Comparison of ENCODE assay signal across 19 cellular contexts in the genomic region with DNA sequence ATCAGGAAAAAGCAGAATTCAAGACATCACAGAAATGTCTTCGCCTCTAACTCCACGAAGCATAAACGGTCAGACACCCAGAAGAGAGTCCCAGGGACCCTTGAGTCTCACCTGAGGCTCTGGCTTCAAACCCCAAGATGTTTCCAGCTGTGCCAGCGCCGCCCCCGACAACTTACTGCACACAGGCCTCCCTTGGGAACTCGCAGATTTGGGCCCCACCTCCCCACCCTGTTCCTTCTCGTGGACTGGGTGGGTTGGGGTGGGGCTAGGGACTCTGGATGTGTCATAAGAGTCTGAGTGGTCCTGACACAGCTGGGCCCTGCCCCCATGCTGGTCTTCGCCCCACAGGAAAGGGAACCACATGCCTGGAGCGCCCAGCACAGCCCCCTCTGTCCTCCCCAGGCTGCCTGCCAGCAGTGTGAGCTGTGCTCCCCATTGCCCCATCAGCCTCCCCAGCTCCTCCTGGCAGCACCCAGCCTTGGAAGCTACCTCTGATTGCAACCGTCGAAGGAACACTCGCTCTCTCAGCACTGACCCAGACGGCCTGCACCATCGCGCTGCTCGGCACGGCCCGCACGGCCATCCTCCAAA.
DNase-seq lines count a peak whose midpoint lies in the region; ATAC-seq and TF ChIP-seq lines count a peak whose summit lies in the region.
"Had no signal": no experiment of that assay in that cellular context is flagged by ENCODE, and none has a peak within 500 bp of the region (broad histone marks: within the 10 kb centered on the region; RNA-seq: fewer than 3 reads in every experiment).

No MANE protein-coding gene starts in this region.

- no peak for ATAC-seq in activated T-cell treated with anti-CD3 and anti-CD28 coated beads, Interleukin-2, amount 50 U/mL, for 72 hours (replicated peaks in 1 of 2)
- no peak for ATAC-seq in IMR-90 (ENCODE audit: low read depth)
- ATAC-seq: CD8-positive, alpha-beta T cell; K562 had no signal

- no peak overlapping the region for H4K8ac ChIP-seq in IMR-90 (ENCODE audit: low read depth in 2 of 2, low read length in 2 of 2)

- no peak overlapping the region for H4K91ac ChIP-seq in IMR-90 (ENCODE audit: insufficient read depth, low read depth, low read length)

- no peak overlapping the region for H3K56ac ChIP-seq in IMR-90 (ENCODE audit: extremely low read depth, insufficient read depth, low read length)

- no peak overlapping the region for H3K4ac ChIP-seq in IMR-90 (ENCODE audit: low read depth, low read length)

- H2BK5ac ChIP-seq in IMR-90 (ENCODE audit: low read depth, low read length, poor library complexity, severe bottlenecking), result no peak overlapping the region

- H2AK9ac ChIP-seq in IMR-90 (replicated peaks; ENCODE audit: low read depth, low read length, poor library complexity), result peak overlapping the region; percentile 28

- CTCF ChIA-PET in IMR-90 (lab: Yijun Ruan, JAX), result no interaction called here

- no peak overlapping the region for H3K4me3 Mint-ChIP-seq in activated T-cell treated with anti-CD3 and anti-CD28 coated beads, Interleukin-2, amount 50 U/mL, for 24 hours
- H3K4me3 Mint-ChIP-seq in activated T-cell treated with anti-CD3 and anti-CD28 coated beads, Interleukin-2, amount 50 U/mL, for 72 hours, result no peak overlapping the region
- no peak overlapping the region for H3K4me3 Mint-ChIP-seq in endodermal cell
- H3K4me3 Mint-ChIP-seq in neural crest cell, result no peak overlapping the region
- H3K4me3 Mint-ChIP-seq: CD8-positive, alpha-beta T cell had no signal

- H3K9me3 ChIP-seq in IMR-90 (ENCODE audit: control insufficient read depth, insufficient read depth, low read length) (no peaks in the 10 kb centered on the region), endodermal cell (ENCODE audit: control insufficient read depth, low read length) (no peaks in the 10 kb centered on the region), Karpas-422 (ENCODE audit: low read length) (no peaks in the 10 kb centered on the region)
- H3K9me3 ChIP-seq: BE2C, HAP-1 had no signal

- H3K79me2 ChIP-seq in Karpas-422 (ENCODE audit: low read length), result no peaks in the 10 kb centered on the region

- TF ChIP-seq CTCF in IMR-90 (conservative IDR thresholded peaks at IDR 0.05; ENCODE audit: low read depth, low read length), result no peak
- TF ChIP-seq CTCF in endodermal cell (conservative IDR thresholded peaks at IDR 0.05), result no peak
- no peak for TF ChIP-seq CTCF in neural crest cell (conservative IDR thresholded peaks at IDR 0.05)

- WGBS in IMR-90 (ENCODE audit: extremely low coverage in 2 of 2, insufficient read length in 1 of 2), 2 experiments, result 97% methylated on average over 10 of the region's 20 CpGs; no CpG with 5 or more reads in 1 of the 2 experiments
- 95 to 98% methylated on average over 6 to 18 of the region's 20 CpGs for WGBS in endodermal cell (ENCODE audit: insufficient coverage in 1 of 2, insufficient read length in 1 of 2), 2 experiments

- H3K27me3 ChIP-seq in IMR-90 (ENCODE audit: control insufficient read depth, insufficient read depth, low read length), result no peaks in the 10 kb centered on the region
- H3K27me3 ChIP-seq in endodermal cell (ENCODE audit: control insufficient read depth, insufficient read depth, low read length, poor library complexity, severe bottlenecking), result no peaks in the 10 kb centered on the region
- no peaks in the 10 kb centered on the region for H3K27me3 ChIP-seq in Karpas-422 (ENCODE audit: low read length)
- H3K27me3 ChIP-seq: BE2C had no signal

- H3K4me1 ChIP-seq in IMR-90 (ENCODE audit: control insufficient read depth, insufficient read depth, low read length), result peaks cover 13% of the 10 kb centered on the region; the same call in 1 of the 2 replicates
- H3K4me1 ChIP-seq in endodermal cell (ENCODE audit: control insufficient read depth, insufficient read depth, low read length), result no peaks in the 10 kb centered on the region
- no peaks in the 10 kb centered on the region for H3K4me1 ChIP-seq in Karpas-422 (ENCODE audit: low read length)
- H3K4me1 ChIP-seq: HAP-1 had no signal

- H2BK15ac ChIP-seq in IMR-90 (ENCODE audit: low read depth, low read length), result no peak overlapping the region

- H3K9me3 Mint-ChIP-seq in activated T-cell treated with anti-CD3 and anti-CD28 coated beads, Interleukin-2, amount 50 U/mL, for 24 hours, result no peaks in the 10 kb centered on the region
- H3K9me3 Mint-ChIP-seq in activated T-cell treated with anti-CD3 and anti-CD28 coated beads, Interleukin-2, amount 50 U/mL, for 72 hours, result no peaks in the 10 kb centered on the region
- H3K9me3 Mint-ChIP-seq in endodermal cell (no peaks in the 10 kb centered on the region), neural crest cell (no peaks in the 10 kb centered on the region)
- H3K9me3 Mint-ChIP-seq: CD8-positive, alpha-beta T cell had no signal

- H4K5ac ChIP-seq in IMR-90 (ENCODE audit: low read depth, low read length), result no peak overlapping the region

- peaks cover 51% of the 10 kb centered on the region for H4K20me1 ChIP-seq in IMR-90 (ENCODE audit: insufficient read depth, low read length)
- no peaks in the 10 kb centered on the region for H4K20me1 ChIP-seq in Karpas-422 (ENCODE audit: insufficient read depth, low read depth, low read length)

- BruUV-seq in IMR-90 (replicated peaks; lab: Mats Ljungman, UMichigan), result no TSS peak

- in situ Hi-C loops in IMR-90 (cut with MboI; ENCODE audit: low sequenced_read_pairs), result no loop called here

- H2AK5ac ChIP-seq in IMR-90 (ENCODE audit: low read depth, low read length), result no peak overlapping the region

- H3K18ac ChIP-seq in IMR-90 (ENCODE audit: low read depth, low read length), result no peak overlapping the region

- H3K4me2 ChIP-seq in IMR-90 (ENCODE audit: low read depth, low read length) (no peak overlapping the region), Karpas-422 (ENCODE audit: low read depth, low read length, poor library complexity, severe bottlenecking) (no peak overlapping the region)
- H3K4me2 ChIP-seq: PC-9 had no signal

- no peaks in the 10 kb centered on the region for H3K27me3 Mint-ChIP-seq in activated T-cell treated with anti-CD3 and anti-CD28 coated beads, Interleukin-2, amount 50 U/mL, for 24 hours
- no peaks in the 10 kb centered on the region for H3K27me3 Mint-ChIP-seq in activated T-cell treated with anti-CD3 and anti-CD28 coated beads, Interleukin-2, amount 50 U/mL, for 72 hours (ENCODE audit: low read depth)
- H3K27me3 Mint-ChIP-seq in endodermal cell (ENCODE audit: insufficient read depth), result no peaks in the 10 kb centered on the region
- no peaks in the 10 kb centered on the region for H3K27me3 Mint-ChIP-seq in neural crest cell (ENCODE audit: low read depth)

- H3K79me1 ChIP-seq in IMR-90 (ENCODE audit: low read depth in 1 of 2, low read length in 2 of 2), result peaks cover 12 to 51% of the 10 kb centered on the region in 2 experiments; a peak in 3 of 4 replicates

- H2BK20ac ChIP-seq in IMR-90 (ENCODE audit: low read depth, low read length), result no peak overlapping the region

- H2BK120ac ChIP-seq in IMR-90 (ENCODE audit: low read depth, low read length), result no peak overlapping the region

- H3K27ac Mint-ChIP-seq in activated T-cell treated with anti-CD3 and anti-CD28 coated beads, Interleukin-2, amount 50 U/mL, for 24 hours, result peak overlapping the region; percentile 55
- no peak overlapping the region for H3K27ac Mint-ChIP-seq in activated T-cell treated with anti-CD3 and anti-CD28 coated beads, Interleukin-2, amount 50 U/mL, for 72 hours
- H3K27ac Mint-ChIP-seq in endodermal cell (peak overlapping the region; percentile 59), neural crest cell (ENCODE audit: unreplicated experiment) (peak overlapping the region; percentile 57)
- H3K27ac Mint-ChIP-seq: CD8-positive, alpha-beta T cell had no signal

- dilution Hi-C loops in IMR-90 (cut with HindIII; ENCODE audit: low sequenced_read_pairs, unreplicated experiment), result no loop called here

- no peak overlapping the region for H3K27ac ChIP-seq in IMR-90 (ENCODE audit: insufficient read depth, low read length)
- no peak overlapping the region for H3K27ac ChIP-seq in endodermal cell (ENCODE audit: low read depth, low read length)
- H3K27ac ChIP-seq in Karpas-422 (ENCODE audit: low read length), result no peak overlapping the region
- H3K27ac ChIP-seq: HL-60, PC-9 had no signal

- no peak overlapping the region for H2AFZ ChIP-seq in IMR-90 (replicated peaks; ENCODE audit: low read length, poor library complexity)
- H2AFZ ChIP-seq in Karpas-422 (ENCODE audit: low read length), result no peak overlapping the region
- H2AFZ ChIP-seq: PC-9 had no signal

- peaks cover 11% of the 10 kb centered on the region; the same call in 1 of the 2 replicates for H3K9me1 ChIP-seq in IMR-90 (ENCODE audit: insufficient read depth, low read length)

- no peak overlapping the region for H3K9ac ChIP-seq in IMR-90 (ENCODE audit: low read depth, low read length)
- H3K9ac ChIP-seq in endodermal cell (ENCODE audit: extremely low read depth, low read length, poor library complexity, severe bottlenecking), result no peak overlapping the region
- no peak overlapping the region for H3K9ac ChIP-seq in Karpas-422 (ENCODE audit: low read length)

- H3K4me3 ChIP-seq in IMR-90 (ENCODE audit: insufficient read depth, low read depth, low read length) (no peak overlapping the region), endodermal cell (ENCODE audit: low read length) (no peak overlapping the region), Karpas-422 (ENCODE audit: low read length) (no peak overlapping the region)
- H3K4me3 ChIP-seq: HAP-1, K562, PC-9 had no signal

- no peak for DNase-seq in activated T-cell treated with anti-CD3 and anti-CD28 coated beads, Interleukin-2, amount 50 U/mL, for 24 hours
- no peak for DNase-seq in activated T-cell treated with anti-CD3 and anti-CD28 coated beads, Interleukin-2, amount 50 U/mL, for 72 hours
- no peak for DNase-seq in IMR-90
- no peak for DNase-seq in endodermal cell
- no peak for DNase-seq in neural crest cell (ENCODE audit: low read depth, low spot score)
- DNase-seq in NCI-H526 (lab: John Stamatoyannopoulos, UW), result no peak
- no peak for DNase-seq in Karpas-422
- no peak for DNase-seq in hippocampal formation (lab: John Stamatoyannopoulos, UW)
- DNase-seq: 8988T; BE2C; CD8-positive, alpha-beta T cell; DMS79; NCI-H1436 treated with DMSO at 0.1 percent for 48 hours; NCI-H2081; NCI-H774; PC-9 had no signal

- intact Hi-C loops in IMR-90 (cut with micrococcal nuclease), result no loop called here

- TF ChIP-seq RAD21 in IMR-90 (IDR thresholded peaks at IDR 0.05; ENCODE audit: low read length), result no peak

- POLR2A ChIA-PET in IMR-90 (lab: Charles Lee; ENCODE audit: unreplicated experiment), result no interaction called here

- no peak overlapping the region for H3K14ac ChIP-seq in IMR-90 (replicated peaks; ENCODE audit: low read depth, low read length)

- H3K4me1 Mint-ChIP-seq in activated T-cell treated with anti-CD3 and anti-CD28 coated beads, Interleukin-2, amount 50 U/mL, for 24 hours (ENCODE audit: low read depth), result peaks cover 2% of the 10 kb centered on the region
- no peaks in the 10 kb centered on the region for H3K4me1 Mint-ChIP-seq in activated T-cell treated with anti-CD3 and anti-CD28 coated beads, Interleukin-2, amount 50 U/mL, for 72 hours (ENCODE audit: low read depth)
- H3K4me1 Mint-ChIP-seq in endodermal cell (no peaks in the 10 kb centered on the region), neural crest cell (peaks cover 10% of the 10 kb centered on the region)

- H3K36me3 ChIP-seq in IMR-90 (ENCODE audit: control insufficient read depth, insufficient read depth, low read length), result peaks cover under 1% of the 10 kb centered on the region; the same call in 1 of the 2 replicates
- no peaks in the 10 kb centered on the region for H3K36me3 ChIP-seq in endodermal cell (ENCODE audit: control insufficient read depth, insufficient read depth, low read length)
- H3K36me3 ChIP-seq in Karpas-422 (ENCODE audit: insufficient read depth, low read length), result no peaks in the 10 kb centered on the region
- H3K36me3 ChIP-seq: HAP-1 had no signal

- no peak overlapping the region for H3K23ac ChIP-seq in IMR-90 (ENCODE audit: low read depth, low read length)

- peaks cover 37% of the 10 kb centered on the region for H3K36me3 Mint-ChIP-seq in activated T-cell treated with anti-CD3 and anti-CD28 coated beads, Interleukin-2, amount 50 U/mL, for 24 hours (ENCODE audit: low read depth)
- peaks cover 0 to under 1% of the 10 kb centered on the region in 2 donors for H3K36me3 Mint-ChIP-seq in activated T-cell treated with anti-CD3 and anti-CD28 coated beads, Interleukin-2, amount 50 U/mL, for 72 hours (ENCODE audit: insufficient read depth in 2 of 2)
- H3K36me3 Mint-ChIP-seq in endodermal cell (ENCODE audit: low read depth) (peaks cover 8% of the 10 kb centered on the region), neural crest cell (ENCODE audit: low read depth) (no peaks in the 10 kb centered on the region)

- TF ChIP-seq POLR2A in IMR-90 (IDR thresholded peaks at IDR 0.05; ENCODE audit: low read depth, low read length), result no peak

- no peaks in the 10 kb centered on the region for H3K9me2 ChIP-seq in Karpas-422 (replicated peaks; ENCODE audit: insufficient read depth, low read length)
